8 cellular contexts compared by ENCODE assay signal in the genomic region with DNA sequence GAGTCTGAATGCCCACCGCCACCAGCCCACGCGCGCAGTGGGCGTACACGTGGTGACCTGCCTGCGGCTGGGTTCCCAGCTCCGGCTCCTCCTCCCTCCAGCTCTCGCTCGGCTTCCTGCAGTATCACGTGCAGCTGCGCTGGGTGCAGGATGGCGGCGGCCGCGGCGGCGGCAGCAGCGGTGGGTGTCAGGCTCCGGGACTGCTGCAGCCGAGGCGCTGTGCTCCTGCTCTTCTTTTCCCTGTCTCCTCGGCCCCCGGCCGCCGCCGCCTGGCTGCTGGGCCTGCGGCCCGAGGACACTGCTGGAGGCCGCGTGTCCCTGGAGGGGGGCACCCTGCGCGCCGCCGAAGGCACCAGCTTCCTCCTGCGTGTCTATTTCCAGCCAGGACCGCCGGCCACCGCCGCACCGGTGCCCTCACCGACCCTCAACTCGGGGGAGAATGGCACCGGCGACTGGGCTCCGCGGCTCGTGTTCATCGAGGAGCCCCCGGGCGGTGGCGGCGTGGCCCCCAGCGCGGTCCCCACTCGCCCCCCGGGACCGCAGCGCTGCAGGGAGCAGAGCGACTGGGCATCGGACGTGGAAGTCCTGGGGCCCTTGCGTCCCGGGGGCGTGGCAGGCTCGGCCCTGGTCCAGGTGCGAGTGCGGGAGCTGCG. TPM values are rescaled to one million over a fixed set of nuclear protein-coding genes. Genes with fewer than 3 reads are reported as not detected.
DNase-seq lines count a peak whose midpoint lies in the region; ATAC-seq and TF ChIP-seq lines count a peak whose summit lies in the region.

A gene (plus strand): TSS at position 119 of the 653 bp plus-strand sequence. CDS start 32 bp downstream, at position 151.

- H4K8ac ChIP-seq in mesenchymal stem cell (ENCODE audit: low read length), result peak within 1 kb of the TSS; percentile 76

- peak; percentile 73 for ATAC-seq in HG03064 (IDR thresholded peaks at IDR 0.05; ENCODE audit: low read depth, unreplicated experiment)
- ATAC-seq in stimulated activated naive CD8-positive, alpha-beta T cell treated with anti-CD3 and anti-CD28 coated beads, Interleukin-15, Interleukin-2, amounts not matched to agents 100 U/mL and 50 U/mL, for 24 hours, result peak; percentile 58

- H3K79me1 ChIP-seq in mesenchymal stem cell (replicated peaks; ENCODE audit: low read length, poor library complexity, severe bottlenecking), result no peaks in the 10 kb centered on the region

- peak within 1 kb of the TSS in 1 of 2 experiments; percentile 94 for H3K23ac ChIP-seq in mesenchymal stem cell (ENCODE audit: low read length in 2 of 2)

- no peak within 1 kb of the TSS for H2BK5ac ChIP-seq in mesenchymal stem cell (ENCODE audit: low read depth, low read length, poor library complexity, severe bottlenecking)

- intact Hi-C loops in dorsolateral prefrontal cortex (cut with DNase I), result no loop called here

- H3K27ac ChIP-seq in dorsolateral prefrontal cortex (peak within 1 kb of the TSS in 54 of 59 donors; percentile 2 to 91 (median 78)), mesenchymal stem cell (ENCODE audit: low read length, poor library complexity, severe bottlenecking) (no peak within 1 kb of the TSS)

- peak within 1 kb of the TSS; percentile 46 for H4K91ac ChIP-seq in mesenchymal stem cell (ENCODE audit: low read length)

- H3K9ac ChIP-seq in mesenchymal stem cell (ENCODE audit: low read length), result no peak within 1 kb of the TSS

- peaks cover 18% of the 10 kb centered on the region for H3K4me1 ChIP-seq in mesenchymal stem cell (ENCODE audit: control insufficient read depth, insufficient read depth, low read depth, low read length)

- peak within 1 kb of the TSS; percentile 29 to 77 (median 66) for H3K4me3 ChIP-seq in dorsolateral prefrontal cortex
- H3K4me3 ChIP-seq in mesenchymal stem cell (ENCODE audit: insufficient read depth in 1 of 2, low read depth in 1 of 2, low read length in 2 of 2), result peak within 1 kb of the TSS; percentile 52 to 72

- H3K4ac ChIP-seq in mesenchymal stem cell (ENCODE audit: low read depth in 1 of 2, low read length in 2 of 2), result no peak within 1 kb of the TSS

- H3K18ac ChIP-seq in mesenchymal stem cell (ENCODE audit: low read depth in 1 of 2, low read length in 2 of 2), result peak within 1 kb of the TSS; percentile 21 to 52

- H3K36me3 ChIP-seq in mesenchymal stem cell (ENCODE audit: control insufficient read depth in 1 of 2, insufficient read depth in 2 of 2, low read depth in 1 of 2, low read length in 2 of 2), result peaks cover 0 to 10% of the 10 kb centered on the region in 2 experiments

- DNase-seq in NCI-H748 (lab: John Stamatoyannopoulos, UW; ENCODE audit: unreplicated experiment) (peak; percentile 64), NCI-H748 treated with DMSO at 0.1 percent for 48 hours (lab: John Stamatoyannopoulos, UW) (no peak), SKM-1 (lab: John Stamatoyannopoulos, UW; ENCODE audit: unreplicated experiment) (peak; percentile 10), dorsolateral prefrontal cortex (peak in 9 of 10 donors; percentile 36 to 75 (median 58)), mesenchymal stem cell (peak; percentile 38), cortex of kidney (lab: John Stamatoyannopoulos, UW) (no peak)
- DNase-seq in stimulated activated naive CD8-positive, alpha-beta T cell treated with anti-CD3 and anti-CD28 coated beads, Interleukin-15, Interleukin-2, amounts not matched to agents 100 U/mL and 50 U/mL, for 24 hours, result peak; percentile 43

- H3K27me3 ChIP-seq in dorsolateral prefrontal cortex (peaks cover 0 to 44% (median 10%) of the 10 kb centered on the region in 45 donors), mesenchymal stem cell (ENCODE audit: control insufficient read depth in 1 of 2, insufficient read depth in 1 of 2, low read length in 2 of 2) (peaks cover 42 to 45% of the 10 kb centered on the region in 2 experiments)

- peak within 1 kb of the TSS; percentile 94 for H2AFZ ChIP-seq in mesenchymal stem cell (ENCODE audit: low read depth, low read length)

- no peak within 1 kb of the TSS for H2AK5ac ChIP-seq in mesenchymal stem cell (ENCODE audit: low read length, severe bottlenecking)

- no peak for TF ChIP-seq CTCF in dorsolateral prefrontal cortex (IDR thresholded peaks at IDR 0.05 in 54 of 56, conservative IDR thresholded peaks at IDR 0.05 in 2 of 56; ENCODE audit: low read depth in 1 of 56, partially characterized antibody in 56 of 56)

- H3K4me2 ChIP-seq in mesenchymal stem cell (ENCODE audit: low read length, poor library complexity, severe bottlenecking), result peak within 1 kb of the TSS; percentile 90

- peak within 1 kb of the TSS in 1 of 2 experiments; percentile 45 for H2BK12ac ChIP-seq in mesenchymal stem cell (ENCODE audit: low read length in 2 of 2)

- no peak within 1 kb of the TSS for H2BK15ac ChIP-seq in mesenchymal stem cell (ENCODE audit: low read depth, poor library complexity, severe bottlenecking)

- H3K9me3 ChIP-seq in mesenchymal stem cell (ENCODE audit: control insufficient read depth, low read length), result no peaks in the 10 kb centered on the region

- no peak within 1 kb of the TSS for H2BK120ac ChIP-seq in mesenchymal stem cell (ENCODE audit: low read depth, low read length)

- WGBS in mesenchymal stem cell, result 1% methylated on average over 64 of the region's 69 CpGs

- peak within 1 kb of the TSS; percentile 47 to 55 for H3K14ac ChIP-seq in mesenchymal stem cell (ENCODE audit: low read length in 2 of 2)

RNA-seq across cellular contexts. Expression of the gene that starts here (rescaled TPM):
- 10 to 100 TPM; 11.7 to 66.4 (median 38.9) TPM for total RNA-seq in dorsolateral prefrontal cortex
- 1.6 TPM for polyA plus RNA-seq in mesenchymal stem cell (2013, experiment 1 of 2)
- 1.5 TPM for polyA plus RNA-seq in mesenchymal stem cell (2013, experiment 2 of 2)

Comparison
In these comparisons a context has a peak if more than half of its experiments do, and no peak if none do; other contexts are left out.
1. DNase-seq: peak in NCI-H748 (single experiment), SKM-1 (single experiment), dorsolateral prefrontal cortex (9 of 10), mesenchymal stem cell (single experiment) and stimulated activated naive CD8-positive, alpha-beta T cell treated with anti-CD3 and anti-CD28 coated beads, Interleukin-15, Interleukin-2, amounts not matched to agents 100 U/mL and 50 U/mL, for 24 hours (single experiment); none in NCI-H748 treated with DMSO at 0.1 percent for 48 hours (single experiment) and cortex of kidney (single experiment).